ENCODE assay signal across 17 cellular contexts in the genomic region with DNA sequence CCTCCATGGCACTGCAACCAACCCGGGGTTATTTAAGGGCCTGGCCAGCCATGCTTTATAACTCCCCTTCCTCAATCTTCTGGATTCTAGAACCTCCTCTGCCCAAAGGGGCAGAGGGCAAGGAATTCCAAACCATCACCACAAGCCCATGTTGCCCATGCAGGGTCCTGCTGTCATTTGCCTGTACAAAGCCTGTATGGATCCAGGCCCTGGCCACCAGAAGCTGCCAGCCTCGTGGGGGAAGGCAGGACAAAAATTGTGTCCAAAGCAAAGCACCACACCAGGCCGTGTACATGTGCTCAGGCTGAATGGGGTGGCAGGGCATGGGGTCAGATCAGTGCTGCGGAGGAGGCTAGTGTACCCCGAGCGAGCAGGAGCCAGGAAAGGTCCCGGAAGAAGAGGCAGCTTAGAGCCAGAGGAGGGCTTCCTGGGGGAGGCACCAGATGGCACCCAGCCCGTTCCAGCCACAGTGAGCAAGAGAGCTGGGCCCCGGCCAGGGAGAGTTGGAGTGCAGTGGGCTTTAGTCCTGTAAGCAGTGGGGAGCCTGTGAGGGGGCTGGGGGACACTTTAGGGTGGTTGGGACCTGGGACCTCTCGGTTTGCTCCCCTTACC. TPM values are rescaled to one million over a fixed set of nuclear protein-coding genes. Genes with fewer than 3 reads are reported as not detected.
DNase-seq lines count a peak whose midpoint lies in the region; ATAC-seq and TF ChIP-seq lines count a peak whose summit lies in the region.
"Had no signal": no experiment of that assay in that cellular context is flagged by ENCODE, and none has a peak within 500 bp of the region (broad histone marks: within the 10 kb centered on the region; RNA-seq: fewer than 3 reads in every experiment).

No MANE protein-coding gene starts in this region.

- CTCF ChIA-PET in Calu3 (lab: Charles Lee), result no interaction called here

- H3K9me3 Mint-ChIP-seq in Calu3 (ENCODE audit: low read depth, unreplicated experiment), result no peaks in the 10 kb centered on the region
- H3K9me3 Mint-ChIP-seq in stimulated activated effector memory CD8-positive, alpha-beta T cell treated with anti-CD3 and anti-CD28 coated beads, Interleukin-12 subunit alpha, Interleukin-12 subunit beta, amount 100 ng/mL, for 72 hours, result no peaks in the 10 kb centered on the region
- H3K9me3 Mint-ChIP-seq: naive B cell had no signal

- H3K27me3 ChIP-seq in ascending aorta, result no peaks in the 10 kb centered on the region
- no peaks in the 10 kb centered on the region for H3K27me3 ChIP-seq in layer of hippocampus (ENCODE audit: control insufficient read depth, insufficient read depth, low read length)

- no peaks in the 10 kb centered on the region for H3K9me3 ChIP-seq in ascending aorta
- H3K9me3 ChIP-seq: HAP-1 had no signal

- peaks cover 52% of the 10 kb centered on the region for H3K4me1 Mint-ChIP-seq in Calu3 (ENCODE audit: low read depth, unreplicated experiment)
- H3K4me1 Mint-ChIP-seq in stimulated activated effector memory CD8-positive, alpha-beta T cell treated with anti-CD3 and anti-CD28 coated beads, Interleukin-12 subunit alpha, Interleukin-12 subunit beta, amount 100 ng/mL, for 72 hours, result peaks cover 23% of the 10 kb centered on the region

- H3K27ac Mint-ChIP-seq in Calu3 (ENCODE audit: unreplicated experiment), result peak overlapping the region; percentile 86
- peak overlapping the region; percentile 76 for H3K27ac Mint-ChIP-seq in stimulated activated effector memory CD8-positive, alpha-beta T cell treated with anti-CD3 and anti-CD28 coated beads, Interleukin-12 subunit alpha, Interleukin-12 subunit beta, amount 100 ng/mL, for 72 hours
- H3K27ac Mint-ChIP-seq: T-helper 17 cell had no signal

- ATAC-seq in stimulated activated effector memory CD8-positive, alpha-beta T cell treated with anti-CD3 and anti-CD28 coated beads, Interleukin-12 subunit alpha, Interleukin-12 subunit beta, amount 100 ng/mL, for 72 hours, result no peak
- ATAC-seq in HG03280 (IDR thresholded peaks at IDR 0.05; ENCODE audit: unreplicated experiment), result no peak
- ATAC-seq: T-helper 17 cell had no signal

- H3K4me1 ChIP-seq in ascending aorta, result peaks cover 36 to 73% of the 10 kb centered on the region in 2 donors
- H3K4me1 ChIP-seq: HAP-1 had no signal

- intact Hi-C loops in Calu3 (cut with micrococcal nuclease; ENCODE audit: unreplicated experiment) (no loop called here), ascending aorta (cut with DNase I) (no loop called here)

- no TSS peak for BruUV-seq in Calu3 (replicated peaks; lab: Mats Ljungman, UMichigan)

- H3K36me3 Mint-ChIP-seq in Calu3 (ENCODE audit: insufficient read depth, unreplicated experiment), result peaks cover 100% of the 10 kb centered on the region
- H3K36me3 Mint-ChIP-seq in stimulated activated effector memory CD8-positive, alpha-beta T cell treated with anti-CD3 and anti-CD28 coated beads, Interleukin-12 subunit alpha, Interleukin-12 subunit beta, amount 100 ng/mL, for 72 hours, result peaks cover 93% of the 10 kb centered on the region

- no peaks in the 10 kb centered on the region for H3K27me3 Mint-ChIP-seq in Calu3 (ENCODE audit: unreplicated experiment)
- H3K27me3 Mint-ChIP-seq: naive B cell, T-helper 17 cell had no signal

- no peak overlapping the region for H3K4me3 Mint-ChIP-seq in Calu3 (ENCODE audit: low read depth, unreplicated experiment)
- no peak overlapping the region for H3K4me3 Mint-ChIP-seq in stimulated activated effector memory CD8-positive, alpha-beta T cell treated with anti-CD3 and anti-CD28 coated beads, Interleukin-12 subunit alpha, Interleukin-12 subunit beta, amount 100 ng/mL, for 72 hours
- H3K4me3 Mint-ChIP-seq: naive B cell, T-helper 17 cell had no signal

- no peak for TF ChIP-seq CTCF in Calu3 (IDR thresholded peaks at IDR 0.05; ENCODE audit: unreplicated experiment)
- TF ChIP-seq CTCF in ascending aorta (IDR thresholded peaks at IDR 0.05), result no peak

- DNase-seq in Calu3 (no peak), ascending aorta (ENCODE audit: low spot score in 2 of 2) (no peak), GDM1 (lab: John Stamatoyannopoulos, UW) (no peak), DMS153 (lab: John Stamatoyannopoulos, UW) (no peak), HuH-7 (ENCODE audit: low spot score) (no peak)
- DNase-seq in stimulated activated effector memory CD8-positive, alpha-beta T cell treated with anti-CD3 and anti-CD28 coated beads, Interleukin-12 subunit alpha, Interleukin-12 subunit beta, amount 100 ng/mL, for 72 hours (ENCODE audit: low spot score in 2 of 2), result no peak
- DNase-seq: activated CD4-positive, alpha-beta T cell treated with anti-CD3 and anti-CD28 coated beads, Interleukin-2, amount 50 U/mL, for 1 hour; activated gamma-delta T cell treated with Interleukin-2 at 50 U/mL for 16 hours; cerebellar nuclear complex; MV-4-11; naive B cell; OCI-M1; T-helper 17 cell had no signal

- no peak overlapping the region for H3K4me3 ChIP-seq in ascending aorta
- H3K4me3 ChIP-seq: HAP-1, smooth muscle cell had no signal

- peak overlapping the region; percentile 79 for H3K27ac ChIP-seq in ascending aorta
- H3K27ac ChIP-seq in layer of hippocampus (ENCODE audit: low read depth, low read length), result peak overlapping the region; percentile 68

- peaks cover 92 to 100% of the 10 kb centered on the region in 2 donors for H3K36me3 ChIP-seq in ascending aorta

RNA-seq across cellular contexts. Expression of a gene that starts 35.8 kb away (rescaled TPM):
- total RNA-seq in Calu3 (2022) (14.5 and 14.7 TPM in 2 replicates), ascending aorta (not detected)

Comparison
In these comparisons a context has a peak if more than half of its experiments do, and no peak if none do; other contexts are left out.
1. RNA of a gene that starts 35.8 kb away (total RNA-seq): 14.5 to 14.7 TPM in Calu3; not detected in ascending aorta (single experiment); every median in the first group is over 10 times any median in the second.